ENCODE assay signal across 33 cellular contexts in the genomic region with DNA sequence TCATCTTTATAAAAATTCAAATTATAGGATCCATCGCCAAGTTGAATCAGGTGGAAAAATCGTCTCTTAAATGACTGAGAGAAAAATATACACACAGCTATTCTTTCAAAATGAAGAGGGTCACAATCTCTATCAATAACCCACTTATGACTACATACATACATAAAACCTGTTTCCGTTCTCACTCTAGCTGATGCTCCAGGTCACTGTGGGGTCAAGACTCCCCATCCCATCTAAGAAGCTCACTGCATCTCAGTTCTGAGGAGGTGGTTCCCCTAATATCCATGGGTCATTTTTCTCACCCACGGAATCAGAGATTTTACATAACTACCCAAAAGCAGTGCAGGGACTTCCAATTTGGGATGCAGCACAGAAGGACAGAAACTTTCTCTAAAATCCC.
"Had no signal": no experiment of that assay in that cellular context is flagged by ENCODE, and none has a peak within 500 bp of the region (broad histone marks: within the 10 kb centered on the region; RNA-seq: fewer than 3 reads in every experiment).

No MANE protein-coding gene starts in this region.

- H3K4me3 Mint-ChIP-seq: activated B cell treated with CpG ODN at 0.5 μM for 24 hours; activated CD4-positive, alpha-beta memory T cell treated with anti-CD3 and anti-CD28 coated beads, Interleukin-2, amount 10 ng/mL, durations not matched to agents 7 days and 5 days; activated CD8-positive, alpha-beta memory T cell treated with anti-CD3 and anti-CD28 coated beads, Interleukin-2, amount 10 ng/mL, durations not matched to agents 7 days and 5 days; activated naive CD4-positive, alpha-beta T cell treated with anti-CD3 and anti-CD28 coated beads, Interleukin-2, amount 10 ng/mL, durations not matched to agents 7 days and 5 days; activated naive CD8-positive, alpha-beta T cell; activated naive CD8-positive, alpha-beta T cell treated with anti-CD3 and anti-CD28 coated beads, Interleukin-2, amount 50 U/mL, for 24 hours; central memory CD8-positive, alpha-beta T cell; T-cell; T-helper 17 cell had no signal

- H3K36me3 ChIP-seq: brain microvascular endothelial cell, Peyer's patch had no signal

- H3K27me3 ChIP-seq: brain microvascular endothelial cell, Peyer's patch, SJSA1 had no signal

- H3K4me3 ChIP-seq: Peyer's patch, SJSA1 had no signal

- ATAC-seq: activated CD8-positive, alpha-beta memory T cell treated with anti-CD3 and anti-CD28 coated beads, Interleukin-2, amount 10 ng/mL, durations not matched to agents 7 days and 5 days; activated naive CD8-positive, alpha-beta T cell treated with anti-CD3 and anti-CD28 coated beads, Interleukin-2, amount 50 U/mL, for 24 hours; PC-3; SK-N-SH treated with all-trans-retinoic acid at 6 μM for 48 hours; T-cell; T-helper 17 cell had no signal

- H3K4me1 ChIP-seq: Peyer's patch had no signal

- H3K9me3 ChIP-seq: Peyer's patch, SJSA1 had no signal

- H3K27ac ChIP-seq: brain microvascular endothelial cell, Peyer's patch, SJSA1, VCaP had no signal

- H3K9me3 Mint-ChIP-seq: activated B cell treated with CpG ODN at 0.5 μM for 24 hours; activated naive CD8-positive, alpha-beta T cell treated with anti-CD3 and anti-CD28 coated beads, Interleukin-2, amount 50 U/mL, for 24 hours; central memory CD8-positive, alpha-beta T cell; T-cell had no signal

- H3K27me3 Mint-ChIP-seq: activated B cell treated with CpG ODN at 0.5 μM for 24 hours; activated CD4-positive, alpha-beta memory T cell treated with anti-CD3 and anti-CD28 coated beads, Interleukin-2, amount 10 ng/mL, durations not matched to agents 7 days and 5 days; activated CD8-positive, alpha-beta memory T cell treated with anti-CD3 and anti-CD28 coated beads, Interleukin-2, amount 10 ng/mL, durations not matched to agents 7 days and 5 days; activated naive CD4-positive, alpha-beta T cell treated with anti-CD3 and anti-CD28 coated beads, Interleukin-2, amount 10 ng/mL, durations not matched to agents 7 days and 5 days; activated naive CD8-positive, alpha-beta T cell; activated naive CD8-positive, alpha-beta T cell treated with anti-CD3 and anti-CD28 coated beads, Interleukin-2, amount 50 U/mL, for 24 hours; central memory CD8-positive, alpha-beta T cell; T-cell; T-helper 17 cell had no signal

- H3K27ac Mint-ChIP-seq: activated B cell treated with CpG ODN at 0.5 μM for 24 hours; activated CD4-positive, alpha-beta memory T cell treated with anti-CD3 and anti-CD28 coated beads, Interleukin-2, amount 10 ng/mL, durations not matched to agents 7 days and 5 days; activated CD8-positive, alpha-beta memory T cell treated with anti-CD3 and anti-CD28 coated beads, Interleukin-2, amount 10 ng/mL, durations not matched to agents 7 days and 5 days; activated naive CD4-positive, alpha-beta T cell treated with anti-CD3 and anti-CD28 coated beads, Interleukin-2, amount 10 ng/mL, durations not matched to agents 7 days and 5 days; activated naive CD8-positive, alpha-beta T cell treated with anti-CD3 and anti-CD28 coated beads, Interleukin-2, amount 50 U/mL, for 24 hours; T-cell had no signal

- DNase-seq: activated B cell treated with CpG ODN at 0.5 μM for 24 hours; activated CD4-positive, alpha-beta memory T cell treated with anti-CD3 and anti-CD28 coated beads, Interleukin-2, amount 10 ng/mL, durations not matched to agents 7 days and 5 days; activated CD4-positive, alpha-beta T cell treated with anti-CD3 and anti-CD28 coated beads for 48 hours; activated CD4-positive, CD25-positive, alpha-beta regulatory T cell treated with anti-CD3 and anti-CD28 coated beads, Interleukin-2, amount 50 U/mL, for 72 hours; activated CD8-positive, alpha-beta memory T cell treated with anti-CD3 and anti-CD28 coated beads for 24 hours; activated CD8-positive, alpha-beta memory T cell treated with anti-CD3 and anti-CD28 coated beads, Interleukin-2, amount 10 ng/mL, durations not matched to agents 7 days and 5 days; activated CD8-positive, alpha-beta memory T cell treated with anti-CD3 and anti-CD28 coated beads, Interleukin-2, amount 50 U/mL, for 48 hours; activated effector memory CD4-positive, alpha-beta T cell treated with Interleukin-2 at 50 U/mL for 16 hours; activated naive CD4-positive, alpha-beta T cell treated with anti-CD3 and anti-CD28 coated beads, Interleukin-2, amount 10 ng/mL, durations not matched to agents 7 days and 5 days; activated naive CD8-positive, alpha-beta T cell treated with anti-CD3 and anti-CD28 coated beads, Interleukin-2, amount 50 U/mL, for 24 hours; activated T-cell treated with anti-CD3 and anti-CD28 coated beads, Interleukin-2, amount 50 U/mL, for 48 hours; aorta; brain microvascular endothelial cell; NCI-H1105 treated with DMSO at 0.1 percent for 48 hours; NCI-H1436; NCI-H1694; NCI-H1930; NCI-H2081 treated with DMSO at 0.1 percent for 48 hours; NCI-H226; NCI-H446 treated with DMSO at 0.1 percent for 48 hours; NCI-H524 treated with DMSO at 0.1 percent for 48 hours; PC-3; Peyer's patch; RPMI8226; SHP77 treated with DMSO at 0.1 percent for 48 hours; T-cell; T-helper 17 cell; T-helper 9 cell had no signal
